Comparison of ENCODE assay signal across 8 cellular contexts in the genomic region with DNA sequence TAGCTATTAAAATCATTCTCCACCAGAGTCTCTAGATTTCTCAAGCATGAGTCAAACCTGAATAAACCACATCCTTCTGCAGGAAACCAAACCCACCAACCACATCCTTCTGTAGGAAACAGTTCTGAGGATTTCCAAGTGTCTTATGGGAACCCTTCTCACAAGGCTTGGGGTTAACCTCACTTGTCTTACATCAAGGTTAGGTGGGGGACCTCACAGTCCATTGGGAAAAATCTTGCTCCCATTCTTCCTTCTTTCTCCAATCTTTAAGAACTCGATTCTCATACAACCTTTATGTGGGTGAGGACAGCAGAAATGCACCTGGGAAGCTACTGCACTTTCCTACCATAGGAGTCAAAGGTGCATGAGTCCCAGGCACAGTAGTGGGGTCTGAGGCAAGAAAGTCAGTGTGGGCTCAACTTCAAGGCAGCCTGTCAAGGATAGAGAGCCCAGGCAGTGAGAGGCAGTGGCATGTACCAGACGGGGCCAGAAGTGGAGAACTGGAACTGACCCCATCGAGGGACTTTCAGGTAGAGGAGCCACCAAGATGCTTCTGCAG.
DNase-seq lines count a peak whose midpoint lies in the region; ATAC-seq and TF ChIP-seq lines count a peak whose summit lies in the region.

No MANE protein-coding gene starts in this region.

- H3K4me3 Mint-ChIP-seq in progenitor cell of endocrine pancreas (ENCODE audit: low read depth): no peak overlapping the region

- no peak overlapping the region for H3K27ac Mint-ChIP-seq in progenitor cell of endocrine pancreas

- in situ Hi-C loops in ACHN (cut with HindIII; ENCODE audit: low pct_ligation_motif_present, low pct_unique_long_range_greater_than_20kb, low sequenced_read_pairs): no loop called here

- ATAC-seq in GM19035 (IDR thresholded peaks at IDR 0.05; ENCODE audit: unreplicated experiment) (peak; percentile 97), HG03159 (IDR thresholded peaks at IDR 0.05; ENCODE audit: unreplicated experiment) (peak; percentile 95)

- peak; percentile 81 for DNase-seq in ACHN
- DNase-seq in T-helper 2 cell: peak in 3 of 5 experiments; percentile 31 to 96 (median 86)
- DNase-seq in dermis blood vessel endothelial cell: peak; percentile 27
- peak; percentile 17 to 38 for DNase-seq in stimulated activated CD8-positive, alpha-beta memory T cell treated with anti-CD3 and anti-CD28 coated beads, Interleukin-4, amount 100 ng/mL, for 1 hour (ENCODE audit: low read depth in 2 of 2, low spot score in 1 of 2)
- DNase-seq in progenitor cell of endocrine pancreas (ENCODE audit: low spot score, unreplicated experiment): no peak
- DNase-seq in nucleus accumbens (lab: John Stamatoyannopoulos, UW): no peak

- TF ChIP-seq CTCF in progenitor cell of endocrine pancreas (IDR thresholded peaks at IDR 0.05; ENCODE audit: unreplicated experiment): no peak

- H3K36me3 Mint-ChIP-seq in progenitor cell of endocrine pancreas (ENCODE audit: insufficient read depth): peaks cover 2% of the 10 kb centered on the region

- no peaks in the 10 kb centered on the region for H3K27me3 Mint-ChIP-seq in progenitor cell of endocrine pancreas

- H3K4me1 Mint-ChIP-seq in progenitor cell of endocrine pancreas (ENCODE audit: low read depth): no peaks in the 10 kb centered on the region

- no peaks in the 10 kb centered on the region for H3K9me3 Mint-ChIP-seq in progenitor cell of endocrine pancreas (ENCODE audit: low read depth)

Comparison
In these comparisons a context has a peak if more than half of its experiments do, and no peak if none do; other contexts are left out.
1. DNase-seq: peak in ACHN (single experiment), T-helper 2 cell (3 of 5), dermis blood vessel endothelial cell (single experiment) and stimulated activated CD8-positive, alpha-beta memory T cell treated with anti-CD3 and anti-CD28 coated beads, Interleukin-4, amount 100 ng/mL, for 1 hour (2 of 2); none in progenitor cell of endocrine pancreas (single experiment) and nucleus accumbens (0 of 56).